16 cellular contexts compared by ENCODE assay signal in the genomic region with DNA sequence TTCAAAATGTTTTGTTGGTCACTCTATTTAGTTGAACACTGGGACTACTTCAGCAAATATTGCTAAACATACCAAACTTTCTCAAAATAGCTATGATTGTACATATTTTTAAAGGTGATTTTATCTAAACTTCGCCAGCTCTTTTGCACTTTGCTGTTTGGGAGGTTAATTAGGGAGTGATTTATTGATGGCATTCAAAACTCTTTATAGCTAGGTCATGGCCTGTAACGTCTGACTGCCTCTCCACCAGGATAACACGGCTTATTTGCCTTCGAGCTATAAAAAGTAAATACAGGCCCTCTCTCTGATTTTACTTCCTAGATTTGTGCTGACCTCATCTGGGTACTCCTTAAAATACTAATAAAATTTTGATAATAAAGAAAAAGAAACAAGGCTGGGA.
"Had no signal": no experiment of that assay in that cellular context is flagged by ENCODE, and none has a peak within 500 bp of the region (broad histone marks: within the 10 kb centered on the region; RNA-seq: fewer than 3 reads in every experiment).

No MANE protein-coding gene starts in this region.

- H3K36me3 ChIP-seq: ascending aorta, gastrocnemius medialis, heart left ventricle, right atrium auricular region, tibial artery, uterus, WERI-Rb-1 had no signal

- H3K27me3 ChIP-seq: ascending aorta, gastrocnemius medialis, heart left ventricle, right atrium auricular region, tibial artery, uterus had no signal

- DNase-seq: activated CD4-positive, alpha-beta T cell treated with anti-CD3 and anti-CD28 coated beads, Interleukin-2, amount 50 U/mL, for 48 hours; activated naive CD4-positive, alpha-beta T cell treated with anti-CD3 and anti-CD28 coated beads, Interleukin-2, amount 10 ng/mL, durations not matched to agents 7 days and 5 days; activated T-cell treated with anti-CD3 and anti-CD28 coated beads, Interleukin-2, amount 50 U/mL, for 1 hour; dermis blood vessel endothelial cell; effector memory CD8-positive, alpha-beta T cell; gastrocnemius medialis; heart left ventricle; immature natural killer cell; stimulated activated CD4-positive, alpha-beta T cell treated with anti-CD3 and anti-CD28 coated beads, Interleukin-2, amount 100 ng/mL, for 48 hours; stimulated activated naive B cell treated with anti-CD40 and anti-IgM and Interleukin-4, amounts not matched to agents 10 μg/mL and 1 μg/mL and 100 μg/mL, for 72 hours; tibial artery; uterus; WERI-Rb-1 had no signal

- H3K4me1 ChIP-seq: ascending aorta, gastrocnemius medialis, heart left ventricle, right atrium auricular region, tibial artery, uterus had no signal

- H3K27ac ChIP-seq: ascending aorta, gastrocnemius medialis, heart left ventricle, right atrium auricular region, tibial artery, uterus, WERI-Rb-1 had no signal

- H3K4me3 ChIP-seq: ascending aorta, gastrocnemius medialis, heart left ventricle, lung, right atrium auricular region, tibial artery, uterus had no signal

- H3K9me3 ChIP-seq: ascending aorta, gastrocnemius medialis, heart left ventricle, right atrium auricular region, tibial artery, uterus had no signal
